ENCODE assay signal across 9 cellular contexts in the genomic region with DNA sequence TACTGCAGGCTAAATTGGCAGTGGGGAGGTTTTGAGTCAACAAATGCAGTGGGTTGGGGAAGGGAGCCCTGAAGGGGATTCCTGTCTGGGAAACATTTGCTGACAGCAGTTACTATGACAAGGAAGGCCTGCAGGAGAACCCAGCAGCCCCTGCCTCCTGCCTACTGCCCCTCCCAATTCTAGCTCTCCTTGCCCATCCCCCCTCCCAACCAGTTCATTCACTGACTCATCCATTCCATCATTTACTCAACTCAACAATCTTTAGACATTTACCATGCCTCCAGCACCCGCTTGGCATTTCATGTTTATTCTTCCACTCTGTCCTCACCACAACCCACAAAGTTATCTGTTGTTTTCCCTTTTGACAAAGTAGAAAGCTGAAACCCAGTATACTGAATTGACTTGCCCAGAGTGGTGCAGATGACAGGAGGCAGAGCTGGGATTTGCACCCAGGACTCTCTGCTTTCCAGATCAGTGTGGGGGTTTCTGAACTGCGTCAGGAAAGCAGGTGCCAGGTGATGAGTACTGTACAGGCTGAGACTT.
DNase-seq lines count a peak whose midpoint lies in the region; ATAC-seq and TF ChIP-seq lines count a peak whose summit lies in the region.
"Had no signal": no experiment of that assay in that cellular context is flagged by ENCODE, and none has a peak within 500 bp of the region (broad histone marks: within the 10 kb centered on the region; RNA-seq: fewer than 3 reads in every experiment).

No MANE protein-coding gene starts in this region.

- no peak for ATAC-seq in GM18520 (IDR thresholded peaks at IDR 0.05; ENCODE audit: unreplicated experiment)

- H3K27me3 Mint-ChIP-seq in activated T-helper 1 cell treated with anti-CD3 and anti-CD28 coated beads, Interleukin-12 subunit alpha, Interleukin-12 subunit beta, Interleukin-2, Interleukin-4 antibody, amounts not matched to agents 30 ng/mL and 10 ng/mL and 1 ng/mL, durations not matched to agents 14 hours and 24 hours and 36 hours (ENCODE audit: insufficient read depth), result peaks cover 4% of the 10 kb centered on the region

- H3K36me3 Mint-ChIP-seq in activated T-helper 1 cell treated with anti-CD3 and anti-CD28 coated beads, Interleukin-12 subunit alpha, Interleukin-12 subunit beta, Interleukin-2, Interleukin-4 antibody, amounts not matched to agents 30 ng/mL and 10 ng/mL and 1 ng/mL, durations not matched to agents 14 hours and 24 hours and 36 hours (ENCODE audit: low read depth), result no peaks in the 10 kb centered on the region

- no peak for TF ChIP-seq CTCF in AG09309 (IDR thresholded peaks at IDR 0.05; ENCODE audit: control insufficient read depth, insufficient read depth, low read depth, low read length, missing control alignments)

- no peak overlapping the region for H3K27ac Mint-ChIP-seq in activated T-helper 1 cell treated with anti-CD3 and anti-CD28 coated beads, Interleukin-12 subunit alpha, Interleukin-12 subunit beta, Interleukin-2, Interleukin-4 antibody, amounts not matched to agents 30 ng/mL and 10 ng/mL and 1 ng/mL, durations not matched to agents 14 hours and 24 hours and 36 hours
- H3K27ac Mint-ChIP-seq: dendritic cell treated with granulocyte-macrophage colony-stimulating factor and Interleukin-4, amounts not matched to agents 40 ng/mL and 50 ng/mL, for 4 days had no signal

- DNase-seq in AG09309 (ENCODE audit: low read depth), result peak; percentile 67
- peak; percentile 91 for DNase-seq in LHCN-M2 (ENCODE audit: low read depth)
- DNase-seq in activated T-helper 1 cell treated with anti-CD3 and anti-CD28 coated beads, Interleukin-12 subunit alpha, Interleukin-12 subunit beta, Interleukin-2, Interleukin-4 antibody, amounts not matched to agents 30 ng/mL and 10 ng/mL and 1 ng/mL, durations not matched to agents 14 hours and 24 hours and 36 hours (ENCODE audit: low spot score), result peak; percentile 11
- DNase-seq in kidney glomerular epithelial cell (lab: John Stamatoyannopoulos, UW), result peak; percentile 68
- DNase-seq in NCI-H1694 (lab: John Stamatoyannopoulos, UW), result no peak
- no peak for DNase-seq in NCI-H748 (lab: John Stamatoyannopoulos, UW; ENCODE audit: unreplicated experiment)
- DNase-seq in NCI-H2227 treated with DMSO at 0.1 percent for 48 hours (lab: John Stamatoyannopoulos, UW), result no peak

- H3K4me3 ChIP-seq in AG09309 (ENCODE audit: control insufficient read depth, low read depth, low read length), result no peak overlapping the region

- H3K4me3 Mint-ChIP-seq in activated T-helper 1 cell treated with anti-CD3 and anti-CD28 coated beads, Interleukin-12 subunit alpha, Interleukin-12 subunit beta, Interleukin-2, Interleukin-4 antibody, amounts not matched to agents 30 ng/mL and 10 ng/mL and 1 ng/mL, durations not matched to agents 14 hours and 24 hours and 36 hours, result no peak overlapping the region
- H3K4me3 Mint-ChIP-seq: dendritic cell treated with granulocyte-macrophage colony-stimulating factor and Interleukin-4, amounts not matched to agents 40 ng/mL and 50 ng/mL, for 4 days had no signal

- H3K4me1 Mint-ChIP-seq in activated T-helper 1 cell treated with anti-CD3 and anti-CD28 coated beads, Interleukin-12 subunit alpha, Interleukin-12 subunit beta, Interleukin-2, Interleukin-4 antibody, amounts not matched to agents 30 ng/mL and 10 ng/mL and 1 ng/mL, durations not matched to agents 14 hours and 24 hours and 36 hours (ENCODE audit: low read depth), result no peaks in the 10 kb centered on the region

- intact Hi-C loops in activated T-helper 1 cell treated with anti-CD3 and anti-CD28 coated beads, Interleukin-12 subunit alpha, Interleukin-12 subunit beta, Interleukin-2, Interleukin-4 antibody, amounts not matched to agents 30 ng/mL and 10 ng/mL and 1 ng/mL, durations not matched to agents 14 hours and 24 hours and 36 hours (cut with micrococcal nuclease), result loop anchor here (1.0 to 2.0 kb wide), 7 partner anchors 20 to 274 kb away; a partner anchor contains a TSS

- H3K9me3 Mint-ChIP-seq in activated T-helper 1 cell treated with anti-CD3 and anti-CD28 coated beads, Interleukin-12 subunit alpha, Interleukin-12 subunit beta, Interleukin-2, Interleukin-4 antibody, amounts not matched to agents 30 ng/mL and 10 ng/mL and 1 ng/mL, durations not matched to agents 14 hours and 24 hours and 36 hours, result no peaks in the 10 kb centered on the region
- H3K9me3 Mint-ChIP-seq: dendritic cell treated with granulocyte-macrophage colony-stimulating factor and Interleukin-4, amounts not matched to agents 40 ng/mL and 50 ng/mL, for 4 days had no signal

Comparison
In these comparisons a context has a peak if more than half of its experiments do, and no peak if none do; other contexts are left out.
1. DNase-seq: peak in AG09309 (single experiment), LHCN-M2 (single experiment), activated T-helper 1 cell treated with anti-CD3 and anti-CD28 coated beads, Interleukin-12 subunit alpha, Interleukin-12 subunit beta, Interleukin-2, Interleukin-4 antibody, amounts not matched to agents 30 ng/mL and 10 ng/mL and 1 ng/mL, durations not matched to agents 14 hours and 24 hours and 36 hours (single experiment) and kidney glomerular epithelial cell (single experiment); none in NCI-H1694 (single experiment), NCI-H748 (single experiment) and NCI-H2227 treated with DMSO at 0.1 percent for 48 hours (single experiment).